8 cellular contexts compared by ENCODE assay signal in the genomic region with DNA sequence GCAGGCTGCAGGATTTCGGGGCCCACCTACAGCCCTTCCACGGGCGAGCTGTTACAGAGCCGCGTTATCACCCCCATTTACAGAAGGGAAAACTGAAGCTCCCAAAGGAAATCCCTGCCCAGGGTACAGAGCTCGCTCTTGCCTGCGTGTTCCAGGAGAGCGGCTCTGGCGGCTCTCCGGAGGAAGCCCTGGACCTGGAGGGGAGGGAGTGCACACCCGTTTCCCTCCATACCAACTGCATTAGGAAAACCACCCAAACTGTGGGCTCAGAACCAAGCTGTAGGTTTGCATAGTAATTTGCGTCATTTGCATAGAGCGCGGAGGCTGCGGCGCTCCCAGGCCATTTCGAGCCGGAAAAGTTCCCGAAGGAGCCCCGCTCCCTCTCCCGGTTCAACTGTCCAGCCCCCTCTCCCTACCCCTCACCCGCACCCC. TPM values are rescaled to one million over a fixed set of nuclear protein-coding genes. Genes with fewer than 3 reads are reported as not detected.
DNase-seq lines count a peak whose midpoint lies in the region; ATAC-seq, FAIRE-seq and TF ChIP-seq lines count a peak whose summit lies in the region.

No MANE protein-coding gene starts in this region.

- peak overlapping the region; percentile 68; the same call in 1 of the 2 replicates for H3K27ac ChIP-seq in HUES64 (ENCODE audit: low read depth, low read length)
- H3K27ac ChIP-seq in gastroesophageal sphincter = peak overlapping the region in 3 of 4 donors; percentile 77 to 84 (median 82)

- ATAC-seq in GM19372 (IDR thresholded peaks at IDR 0.05; ENCODE audit: low read depth, unreplicated experiment) (peak; percentile 19), gastroesophageal sphincter (peak; percentile 55)

- peak overlapping the region; percentile 86 for H3K27ac Mint-ChIP-seq in activated CD4-positive, alpha-beta memory T cell treated with anti-CD3 and anti-CD28 coated beads, Interleukin-2, amount 10 ng/mL, durations not matched to agents 7 days and 5 days

- no peaks in the 10 kb centered on the region for H3K36me3 Mint-ChIP-seq in activated CD4-positive, alpha-beta memory T cell treated with anti-CD3 and anti-CD28 coated beads, Interleukin-2, amount 10 ng/mL, durations not matched to agents 7 days and 5 days (ENCODE audit: low read depth)

- TF ChIP-seq EP300 in gastroesophageal sphincter (IDR thresholded peaks at IDR 0.05) = no peak

- no peak for TF ChIP-seq POLR2A in gastroesophageal sphincter (IDR thresholded peaks at IDR 0.05)
- TF ChIP-seq POLR2A in H54 (IDR thresholded peaks at IDR 0.05; ENCODE audit: low read depth, low read length) = no peak

- H3K4me3 Mint-ChIP-seq in activated CD4-positive, alpha-beta memory T cell treated with anti-CD3 and anti-CD28 coated beads, Interleukin-2, amount 10 ng/mL, durations not matched to agents 7 days and 5 days = peak overlapping the region; percentile 84

- peak; percentile 65 for DNase-seq in CD1c-positive myeloid dendritic cell (ENCODE audit: extremely low spot score)
- no peak for DNase-seq in activated CD4-positive, alpha-beta memory T cell treated with anti-CD3 and anti-CD28 coated beads, Interleukin-2, amount 10 ng/mL, durations not matched to agents 7 days and 5 days
- peak; percentile 65 for DNase-seq in pons (ENCODE audit: low spot score)
- no peak for DNase-seq in H54 (ENCODE audit: insufficient read length, low spot score)
- DNase-seq in NCI-H524 treated with DMSO at 0.1 percent for 48 hours (lab: John Stamatoyannopoulos, UW) = no peak

- FAIRE-seq in H54 (lab: Jason Lieb, UNC) = no peak

- no peaks in the 10 kb centered on the region for H3K9me3 ChIP-seq in HUES64 (ENCODE audit: insufficient read depth, low read depth, low read length)
- H3K9me3 ChIP-seq in gastroesophageal sphincter = no peaks in the 10 kb centered on the region

- H3K4me1 ChIP-seq in HUES64 (ENCODE audit: insufficient read depth, low read length) (peaks cover 6% of the 10 kb centered on the region; the same call in 1 of the 2 replicates), gastroesophageal sphincter (peaks cover 0 to 21% (median 4%) of the 10 kb centered on the region in 3 donors)

- peaks cover 5% of the 10 kb centered on the region for H3K27me3 Mint-ChIP-seq in activated CD4-positive, alpha-beta memory T cell treated with anti-CD3 and anti-CD28 coated beads, Interleukin-2, amount 10 ng/mL, durations not matched to agents 7 days and 5 days

- H3K4me1 Mint-ChIP-seq in activated CD4-positive, alpha-beta memory T cell treated with anti-CD3 and anti-CD28 coated beads, Interleukin-2, amount 10 ng/mL, durations not matched to agents 7 days and 5 days = peaks cover 16% of the 10 kb centered on the region

- CTCF ChIA-PET in activated CD4-positive, alpha-beta memory T cell treated with anti-CD3 and anti-CD28 coated beads, Interleukin-2, amount 10 ng/mL, durations not matched to agents 7 days and 5 days (lab: Charles Lee) = interaction anchor here (0.6 to 2.8 kb wide), 63 partner anchors 9 to 603 kb away, joined by 3 to 45 read pairs (median 5); partner anchors contain the start of genes ADGRB2, COL16A1, KPNA6 and PEF1

- H3K9ac ChIP-seq in HUES64 (ENCODE audit: low read depth, low read length) = 0 out of 2 replicates have a peak overlapping the region, but pooled peaks have one; percentile 32

- H3K4me3 ChIP-seq in HUES64 (ENCODE audit: low read length) (peak overlapping the region; percentile 79), gastroesophageal sphincter (peak overlapping the region; percentile 38 to 66)

- no peaks in the 10 kb centered on the region for H3K27me3 ChIP-seq in HUES64 (ENCODE audit: insufficient read depth, low read length)
- peaks cover 8% of the 10 kb centered on the region for H3K27me3 ChIP-seq in gastroesophageal sphincter

- H3K36me3 ChIP-seq in HUES64 (ENCODE audit: insufficient read depth, low read length) (no peaks in the 10 kb centered on the region), gastroesophageal sphincter (no peaks in the 10 kb centered on the region)

- POLR2A ChIA-PET in activated CD4-positive, alpha-beta memory T cell treated with anti-CD3 and anti-CD28 coated beads, Interleukin-2, amount 10 ng/mL, durations not matched to agents 7 days and 5 days (lab: Charles Lee) = interaction anchor here (0.6 to 1.8 kb wide), 14 partner anchors 22 to 492 kb away, joined by 3 to 8 read pairs (median 4); partner anchors contain the start of genes PEF1, SNRNP40 and ZCCHC17

- no peaks in the 10 kb centered on the region for H3K9me3 Mint-ChIP-seq in activated CD4-positive, alpha-beta memory T cell treated with anti-CD3 and anti-CD28 coated beads, Interleukin-2, amount 10 ng/mL, durations not matched to agents 7 days and 5 days

- no peak for TF ChIP-seq CTCF in gastroesophageal sphincter (IDR thresholded peaks at IDR 0.05)

- WGBS in HUES64 = 0% methylated on average over 21 of the region's 22 CpGs
- 0% methylated on average over 11 of the region's 22 CpGs; no CpG with 5 or more reads in 1 of the 2 donors for WGBS in gastroesophageal sphincter (ENCODE audit: low coverage in 1 of 2), 2 donors

RNA-seq across cellular contexts. Expression of gene ADGRB2, which starts 24.7 kb away (rescaled TPM):
- 10.8 TPM for polyA plus RNA-seq in HUES64 (2013, experiment 1 of 2)
- 11.2 TPM for polyA plus RNA-seq in HUES64 (2013, experiment 2 of 2)
- under 1 TPM; 0.68 to 0.81 TPM for total RNA-seq in activated CD4-positive, alpha-beta memory T cell treated with anti-CD3 and anti-CD28 coated beads, Interleukin-2, amount 10 ng/mL, durations not matched to agents 7 days and 5 days
- 1 to 10 TPM; 1.7 to 6.0 (median 3.2) TPM for total RNA-seq in gastroesophageal sphincter

RNA-seq across cellular contexts. Expression of gene SPOCD1, which starts 27.0 kb away (rescaled TPM):
- 0.50 TPM for polyA plus RNA-seq in HUES64 (2013, experiment 1 of 2)
- polyA plus RNA-seq in HUES64 (2013, experiment 2 of 2) = 1.1 TPM
- under 1 TPM; 0.08 to 0.15 TPM for total RNA-seq in activated CD4-positive, alpha-beta memory T cell treated with anti-CD3 and anti-CD28 coated beads, Interleukin-2, amount 10 ng/mL, durations not matched to agents 7 days and 5 days
- 1 to 10 TPM in 2 of 4 donors, under 1 TPM in 1, not detected in 1; 0.27 to 1.6 (median 1.3) TPM for total RNA-seq in gastroesophageal sphincter

Comparison
In these comparisons a context has a peak if more than half of its experiments do, and no peak if none do; other contexts are left out.
1. DNase-seq: peak in CD1c-positive myeloid dendritic cell (single experiment) and pons (single experiment); none in activated CD4-positive, alpha-beta memory T cell treated with anti-CD3 and anti-CD28 coated beads, Interleukin-2, amount 10 ng/mL, durations not matched to agents 7 days and 5 days (single experiment), H54 (single experiment) and NCI-H524 treated with DMSO at 0.1 percent for 48 hours (single experiment).